ENCODE assay signal across 10 cellular contexts in the genomic region with DNA sequence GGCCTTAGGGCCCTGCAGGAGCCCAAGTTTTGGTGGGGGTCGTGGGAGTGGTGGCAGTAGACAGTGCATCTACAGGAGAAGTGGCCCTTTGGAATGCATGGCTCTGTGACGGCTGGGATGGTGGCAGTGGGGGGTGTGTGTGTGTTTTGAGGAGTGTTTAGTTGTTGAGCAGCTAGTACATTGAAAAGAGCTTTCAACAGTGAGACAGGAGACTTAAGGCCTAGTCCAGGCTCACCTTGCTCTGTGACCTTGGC. TPM values are rescaled to one million over a fixed set of nuclear protein-coding genes. Genes with fewer than 3 reads are reported as not detected.
DNase-seq lines count a peak whose midpoint lies in the region; ATAC-seq and TF ChIP-seq lines count a peak whose summit lies in the region.
"Had no signal": no experiment of that assay in that cellular context is flagged by ENCODE, and none has a peak within 500 bp of the region (broad histone marks: within the 10 kb centered on the region; RNA-seq: fewer than 3 reads in every experiment).

No MANE protein-coding gene starts in this region.

- no peaks in the 10 kb centered on the region for H3K27me3 Mint-ChIP-seq in activated T-cell treated with anti-CD3 and anti-CD28 coated beads, Interleukin-2, amount 50 U/mL, for 24 hours
- H3K27me3 Mint-ChIP-seq in activated naive CD8-positive, alpha-beta T cell treated with anti-CD3 and anti-CD28 coated beads, Interleukin-2, amount 50 U/mL, for 24 hours, result no peaks in the 10 kb centered on the region

- H3K27ac ChIP-seq in layer of hippocampus (ENCODE audit: low read depth, low read length) (peak overlapping the region; percentile 92), thoracic aorta (peak overlapping the region; percentile 88 to 97)

- ATAC-seq in activated naive CD8-positive, alpha-beta T cell treated with anti-CD3 and anti-CD28 coated beads, Interleukin-2, amount 50 U/mL, for 24 hours, result no peak
- ATAC-seq in thoracic aorta (ENCODE audit: insufficient number of reproducible peaks, low FRiP score, low read depth) (no peak), HG03108 (IDR thresholded peaks at IDR 0.05; ENCODE audit: unreplicated experiment) (no peak)

- H3K27ac Mint-ChIP-seq in activated T-cell treated with anti-CD3 and anti-CD28 coated beads, Interleukin-2, amount 50 U/mL, for 24 hours, result peak overlapping the region; percentile 95
- H3K27ac Mint-ChIP-seq in activated naive CD8-positive, alpha-beta T cell treated with anti-CD3 and anti-CD28 coated beads, Interleukin-2, amount 50 U/mL, for 24 hours, result peak overlapping the region; percentile 89

- peaks cover 28% of the 10 kb centered on the region for H3K36me3 Mint-ChIP-seq in activated T-cell treated with anti-CD3 and anti-CD28 coated beads, Interleukin-2, amount 50 U/mL, for 24 hours (ENCODE audit: low read depth)
- peaks cover 8% of the 10 kb centered on the region for H3K36me3 Mint-ChIP-seq in activated naive CD8-positive, alpha-beta T cell treated with anti-CD3 and anti-CD28 coated beads, Interleukin-2, amount 50 U/mL, for 24 hours (ENCODE audit: low read depth)

- no peaks in the 10 kb centered on the region for H3K27me3 ChIP-seq in layer of hippocampus (ENCODE audit: control insufficient read depth, insufficient read depth, low read length)
- H3K27me3 ChIP-seq in thoracic aorta (replicated peaks; ENCODE audit: insufficient read depth), result no peaks in the 10 kb centered on the region

- peaks cover 40% of the 10 kb centered on the region for H3K4me1 Mint-ChIP-seq in activated T-cell treated with anti-CD3 and anti-CD28 coated beads, Interleukin-2, amount 50 U/mL, for 24 hours (ENCODE audit: low read depth)
- H3K4me1 Mint-ChIP-seq in activated naive CD8-positive, alpha-beta T cell treated with anti-CD3 and anti-CD28 coated beads, Interleukin-2, amount 50 U/mL, for 24 hours, result peaks cover 54% of the 10 kb centered on the region

- peak overlapping the region; percentile 75 for H3K4me3 ChIP-seq in thoracic aorta

- H3K36me3 ChIP-seq in thoracic aorta, result no peaks in the 10 kb centered on the region

- no peaks in the 10 kb centered on the region for H3K9me3 ChIP-seq in thoracic aorta

- TF ChIP-seq CTCF in thoracic aorta (IDR thresholded peaks at IDR 0.05), result no peak

- DNase-seq in activated T-cell treated with anti-CD3 and anti-CD28 coated beads, Interleukin-2, amount 50 U/mL, for 24 hours, result no peak
- DNase-seq in activated T-cell treated with anti-CD3 and anti-CD28 coated beads for 4 hours (no peak), thoracic aorta (ENCODE audit: low spot score) (no peak), middle frontal gyrus (ENCODE audit: extremely low spot score, low spot score) (no peak)
- DNase-seq in activated naive CD8-positive, alpha-beta T cell treated with anti-CD3 and anti-CD28 coated beads, Interleukin-2, amount 50 U/mL, for 24 hours, result no peak
- no peak for DNase-seq in activated CD4-positive, alpha-beta T cell treated with anti-CD3 and anti-CD28 coated beads, Interleukin-2, amount 50 U/mL, for 1 hour
- DNase-seq: NCI-H1417 treated with DMSO at 0.1 percent for 48 hours had no signal

- peaks cover 3 to 25% of the 10 kb centered on the region in 2 donors for H3K4me1 ChIP-seq in thoracic aorta (ENCODE audit: control insufficient read depth in 1 of 2, low read depth in 2 of 2)

- no peaks in the 10 kb centered on the region for H3K9me3 Mint-ChIP-seq in activated T-cell treated with anti-CD3 and anti-CD28 coated beads, Interleukin-2, amount 50 U/mL, for 24 hours
- H3K9me3 Mint-ChIP-seq in activated naive CD8-positive, alpha-beta T cell treated with anti-CD3 and anti-CD28 coated beads, Interleukin-2, amount 50 U/mL, for 24 hours, result no peaks in the 10 kb centered on the region

- H3K4me3 Mint-ChIP-seq in activated T-cell treated with anti-CD3 and anti-CD28 coated beads, Interleukin-2, amount 50 U/mL, for 24 hours, result peak overlapping the region; percentile 88
- H3K4me3 Mint-ChIP-seq in activated naive CD8-positive, alpha-beta T cell treated with anti-CD3 and anti-CD28 coated beads, Interleukin-2, amount 50 U/mL, for 24 hours, result peak overlapping the region; percentile 90

RNA-seq across cellular contexts. Expression of a gene that starts 27.1 kb away (rescaled TPM):
- 10 to 100 TPM in 1 of 2 donors, 1 to 10 TPM in 1; 4.2 to 11.5 TPM for total RNA-seq in thoracic aorta

RNA-seq across cellular contexts. Expression of a gene that starts 37.6 kb away (rescaled TPM):
- total RNA-seq in thoracic aorta, result 10 to 100 TPM; 80.0 to 82.3 TPM

RNA-seq across cellular contexts. Expression of a gene that starts 44.2 kb away (rescaled TPM):
- total RNA-seq in thoracic aorta, result 10 to 100 TPM in 1 of 2 donors, 1 to 10 TPM in 1; 5.8 to 13.4 TPM
- total RNA-seq: Daoy had no signal
